ENCODE assay signal across 1 cellular context in the genomic region with DNA sequence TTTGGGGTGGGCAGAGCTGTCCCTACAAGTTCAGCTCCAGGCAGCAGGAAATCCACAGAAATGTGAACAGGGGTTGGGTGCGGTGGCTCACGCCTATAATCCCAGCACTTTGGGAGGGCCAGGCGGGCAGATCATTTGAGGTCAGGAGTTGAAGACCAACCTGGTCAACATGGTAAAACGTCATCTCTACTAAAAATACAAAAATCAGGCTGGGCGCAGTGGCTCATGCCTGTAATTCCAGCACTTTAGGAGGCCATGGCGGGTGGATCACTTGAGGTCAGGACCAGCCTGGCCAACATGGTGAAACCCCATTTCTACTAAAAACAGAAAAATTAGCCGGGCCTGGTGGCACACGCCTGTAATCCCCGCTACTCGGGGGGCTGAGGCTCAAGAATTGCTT.
TF ChIP-seq lines count a peak whose summit lies in the region.

No MANE protein-coding gene starts in this region.

TF ChIP-seq in HepG2, 621 proteins besides CTCF, POLR2A, EP300 and RAD21:
- TF ChIP-seq KDM2A (CRISPR knock-in tag; IDR thresholded peaks at IDR 0.05; ENCODE audit: borderline replicate concordance, low read depth), result 0 out of 2 replicates have a peak, but pooled peaks have one; percentile 8
- 0 out of 2 replicates have a peak, but pooled peaks have one; percentile 8 for TF ChIP-seq BCL3 (CRISPR knock-in tag; IDR thresholded peaks at IDR 0.05)
- TF ChIP-seq, protein P1, sequence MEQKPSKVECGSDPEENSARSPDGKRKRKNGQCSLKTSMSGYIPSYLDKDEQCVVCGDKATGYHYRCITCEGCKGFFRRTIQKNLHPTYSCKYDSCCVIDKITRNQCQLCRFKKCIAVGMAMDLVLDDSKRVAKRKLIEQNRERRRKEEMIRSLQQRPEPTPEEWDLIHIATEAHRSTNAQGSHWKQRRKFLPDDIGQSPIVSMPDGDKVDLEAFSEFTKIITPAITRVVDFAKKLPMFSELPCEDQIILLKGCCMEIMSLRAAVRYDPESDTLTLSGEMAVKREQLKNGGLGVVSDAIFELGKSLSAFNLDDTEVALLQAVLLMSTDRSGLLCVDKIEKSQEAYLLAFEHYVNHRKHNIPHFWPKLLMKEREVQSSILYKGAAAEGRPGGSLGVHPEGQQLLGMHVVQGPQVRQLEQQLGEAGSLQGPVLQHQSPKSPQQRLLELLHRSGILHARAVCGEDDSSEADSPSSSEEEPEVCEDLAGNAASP (CRISPR knock-in tag; IDR thresholded peaks at IDR 0.05; ENCODE audit: borderline replicate concordance), result 0 out of 2 replicates have a peak, but pooled peaks have one; percentile 5
- 0 out of 2 replicates have a peak, but pooled peaks have one; percentile 30 for TF ChIP-seq EED (CRISPR knock-in tag; IDR thresholded peaks at IDR 0.05)
- 0 out of 2 replicates have a peak, but pooled peaks have one; percentile 1 for TF ChIP-seq ZNF33B (CRISPR knock-in tag; IDR thresholded peaks at IDR 0.05)
- 0 out of 2 replicates have a peak, but pooled peaks have one; percentile 1 for TF ChIP-seq ZFP82 (CRISPR knock-in tag; IDR thresholded peaks at IDR 0.05; ENCODE audit: borderline replicate concordance)
- 0 out of 2 replicates have a peak, but pooled peaks have one; percentile 1 for TF ChIP-seq WIZ (CRISPR knock-in tag; IDR thresholded peaks at IDR 0.05)
- TF ChIP-seq ZNF337 (CRISPR knock-in tag; IDR thresholded peaks at IDR 0.05; ENCODE audit: borderline replicate concordance, low read depth), result 0 out of 2 replicates have a peak, but pooled peaks have one; percentile 63
- TF ChIP-seq ZNF781 (CRISPR knock-in tag; IDR thresholded peaks at IDR 0.05; ENCODE audit: borderline replicate concordance, not compliant biosample characterization), result peak; percentile 23
